In genomic region chr3:71466483-71466882, GRCh38 we compare ENCODE assay signal across 12 cellular contexts.
DNase-seq lines count a peak whose midpoint lies in the region; ATAC-seq, FAIRE-seq and TF ChIP-seq lines count a peak whose summit lies in the region.
"Had no signal": no experiment of that assay in that cellular context is flagged by ENCODE, and none has a peak within 500 bp of the region (broad histone marks: within the 10 kb centered on the region; RNA-seq: fewer than 3 reads in every experiment).

No MANE protein-coding gene starts in this region.

- H3K9me3 Mint-ChIP-seq in astrocyte (ENCODE audit: unreplicated experiment), result no peaks in the 10 kb centered on the region
- H3K9me3 Mint-ChIP-seq in activated T-helper 1 cell treated with anti-CD3 and anti-CD28 coated beads, Interleukin-12 subunit alpha, Interleukin-12 subunit beta, Interleukin-2, Interleukin-4 antibody, amounts not matched to agents 30 ng/mL and 10 ng/mL and 1 ng/mL, durations not matched to agents 14 hours and 24 hours and 36 hours, result no peaks in the 10 kb centered on the region
- H3K9me3 Mint-ChIP-seq: activated T-helper 2 cell treated with anti-CD3 and anti-CD28 coated beads, Interferon-gamma antibody, Interleukin-2, Interleukin-4, amounts not matched to agents 10 μg/mL and 5 μg/mL and 100 μg/mL, durations not matched to agents 14 hours and 24 hours and 36 hours had no signal

- no peak for TF ChIP-seq EP300 in upper lobe of left lung (IDR thresholded peaks at IDR 0.05)

- H3K36me3 ChIP-seq in heart left ventricle, result no peaks in the 10 kb centered on the region
- peaks cover 2% of the 10 kb centered on the region for H3K36me3 ChIP-seq in astrocyte (ENCODE audit: insufficient read depth, low read length)
- H3K36me3 ChIP-seq in upper lobe of left lung, result no peaks in the 10 kb centered on the region

- peaks cover 55% of the 10 kb centered on the region for H4K20me1 ChIP-seq in astrocyte (ENCODE audit: insufficient read depth, low read length)

- peaks cover 27% of the 10 kb centered on the region for H3K4me1 Mint-ChIP-seq in astrocyte (ENCODE audit: low read depth, unreplicated experiment)
- peaks cover 5% of the 10 kb centered on the region for H3K4me1 Mint-ChIP-seq in activated T-helper 1 cell treated with anti-CD3 and anti-CD28 coated beads, Interleukin-12 subunit alpha, Interleukin-12 subunit beta, Interleukin-2, Interleukin-4 antibody, amounts not matched to agents 30 ng/mL and 10 ng/mL and 1 ng/mL, durations not matched to agents 14 hours and 24 hours and 36 hours (ENCODE audit: low read depth)

- H3K9ac ChIP-seq in astrocyte (ENCODE audit: low read length), result no peak overlapping the region

- H3K27ac ChIP-seq in heart left ventricle (peak overlapping the region in 2 of 12 donors; percentile 4 to 21), astrocyte (ENCODE audit: low read depth, low read length) (no peak overlapping the region), upper lobe of left lung (no peak overlapping the region)

- no peak for FAIRE-seq in astrocyte (lab: Jason Lieb, UNC)

- H3K4me3 ChIP-seq in heart left ventricle (no peak overlapping the region), astrocyte (ENCODE audit: insufficient read depth, low read depth, low read length) (no peak overlapping the region), upper lobe of left lung (no peak overlapping the region)

- TF ChIP-seq CTCF in heart left ventricle (IDR thresholded peaks at IDR 0.05), result no peak
- TF ChIP-seq CTCF in astrocyte (IDR thresholded peaks at IDR 0.05; ENCODE audit: insufficient read depth, low read depth, low read length), result no peak
- no peak for TF ChIP-seq CTCF in upper lobe of left lung (IDR thresholded peaks at IDR 0.05)

- H3K27me3 ChIP-seq in heart left ventricle, result no peaks in the 10 kb centered on the region
- no peaks in the 10 kb centered on the region for H3K27me3 ChIP-seq in astrocyte (ENCODE audit: insufficient read depth, low read length)
- H3K27me3 ChIP-seq in upper lobe of left lung, result no peaks in the 10 kb centered on the region

- H3K27me3 Mint-ChIP-seq in astrocyte (ENCODE audit: low read depth, unreplicated experiment), result no peaks in the 10 kb centered on the region
- no peaks in the 10 kb centered on the region for H3K27me3 Mint-ChIP-seq in activated T-helper 1 cell treated with anti-CD3 and anti-CD28 coated beads, Interleukin-12 subunit alpha, Interleukin-12 subunit beta, Interleukin-2, Interleukin-4 antibody, amounts not matched to agents 30 ng/mL and 10 ng/mL and 1 ng/mL, durations not matched to agents 14 hours and 24 hours and 36 hours (ENCODE audit: insufficient read depth)

- peak in 3 of 5 donors; percentile 36 to 56 (median 38) for DNase-seq in heart left ventricle
- DNase-seq in Right ventricle myocardium inferior (ENCODE audit: missing footprints), result no peak
- DNase-seq in astrocyte (ENCODE audit: low read depth), result peak; percentile 45
- no peak for DNase-seq in left colon
- DNase-seq in upper lobe of left lung, result no peak
- no peak for DNase-seq in NK-92 treated with Interleukin-12 subunit alpha and Interleukin-12 subunit beta, amount 100 ng/mL, for 24 hours (lab: John Stamatoyannopoulos, UW)
- no peak for DNase-seq in NCI-H1694 (lab: John Stamatoyannopoulos, UW)
- no peak for DNase-seq in activated T-helper 1 cell treated with anti-CD3 and anti-CD28 coated beads, Interleukin-12 subunit alpha, Interleukin-12 subunit beta, Interleukin-2, Interleukin-4 antibody, amounts not matched to agents 30 ng/mL and 10 ng/mL and 1 ng/mL, durations not matched to agents 14 hours and 24 hours and 36 hours (ENCODE audit: low spot score)
- DNase-seq: NCI-H1092, NCI-H510A, T1000 had no signal

- 59 to 71% (median 64%) methylated on average over 10 of the region's 10 CpGs for WGBS in heart left ventricle, 4 donors
- WGBS in upper lobe of left lung, 2 donors, result 57 to 60% methylated on average over 10 of the region's 10 CpGs

- H3K4me1 ChIP-seq in heart left ventricle, result peaks cover 0 to 35% (median 15%) of the 10 kb centered on the region in 12 donors
- peaks cover 15% of the 10 kb centered on the region for H3K4me1 ChIP-seq in astrocyte (ENCODE audit: insufficient read depth, low read length)
- peaks cover 0 to 24% (median 7%) of the 10 kb centered on the region in 4 donors for H3K4me1 ChIP-seq in upper lobe of left lung

- H3K36me3 Mint-ChIP-seq in astrocyte (ENCODE audit: low read depth, unreplicated experiment), result peaks cover 8% of the 10 kb centered on the region
- H3K36me3 Mint-ChIP-seq in activated T-helper 1 cell treated with anti-CD3 and anti-CD28 coated beads, Interleukin-12 subunit alpha, Interleukin-12 subunit beta, Interleukin-2, Interleukin-4 antibody, amounts not matched to agents 30 ng/mL and 10 ng/mL and 1 ng/mL, durations not matched to agents 14 hours and 24 hours and 36 hours (ENCODE audit: low read depth), result no peaks in the 10 kb centered on the region

- H2AFZ ChIP-seq in astrocyte (ENCODE audit: low read depth, low read length), result no peak overlapping the region

- ATAC-seq in heart left ventricle (peak; percentile 33 to 60 (median 54)), Right ventricle myocardium inferior (no peak), left colon (peak; percentile 56), upper lobe of left lung (ENCODE audit: low FRiP score in 2 of 2) (peak; percentile 45 to 51)

- no peak overlapping the region for H3K27ac Mint-ChIP-seq in astrocyte (ENCODE audit: unreplicated experiment)
- no peak overlapping the region for H3K27ac Mint-ChIP-seq in activated T-helper 1 cell treated with anti-CD3 and anti-CD28 coated beads, Interleukin-12 subunit alpha, Interleukin-12 subunit beta, Interleukin-2, Interleukin-4 antibody, amounts not matched to agents 30 ng/mL and 10 ng/mL and 1 ng/mL, durations not matched to agents 14 hours and 24 hours and 36 hours

- intact Hi-C loops in heart left ventricle (cut with DNase I) (no loop called here), Right ventricle myocardium inferior (cut with DNase I) (no loop called here), left colon (cut with DNase I, micrococcal nuclease) (no loop called here)
- intact Hi-C loops in activated T-helper 1 cell treated with anti-CD3 and anti-CD28 coated beads, Interleukin-12 subunit alpha, Interleukin-12 subunit beta, Interleukin-2, Interleukin-4 antibody, amounts not matched to agents 30 ng/mL and 10 ng/mL and 1 ng/mL, durations not matched to agents 14 hours and 24 hours and 36 hours (cut with micrococcal nuclease), result no loop called here

- H3K79me2 ChIP-seq in astrocyte (ENCODE audit: insufficient read depth, low read length), result peaks cover 85% of the 10 kb centered on the region

- no peak overlapping the region for H3K4me3 Mint-ChIP-seq in astrocyte (ENCODE audit: unreplicated experiment)
- H3K4me3 Mint-ChIP-seq in activated T-helper 1 cell treated with anti-CD3 and anti-CD28 coated beads, Interleukin-12 subunit alpha, Interleukin-12 subunit beta, Interleukin-2, Interleukin-4 antibody, amounts not matched to agents 30 ng/mL and 10 ng/mL and 1 ng/mL, durations not matched to agents 14 hours and 24 hours and 36 hours, result no peak overlapping the region

- no peaks in the 10 kb centered on the region for H3K9me3 ChIP-seq in heart left ventricle
- H3K9me3 ChIP-seq in astrocyte (ENCODE audit: insufficient read depth, low read depth, low read length), result no peaks in the 10 kb centered on the region
- no peaks in the 10 kb centered on the region for H3K9me3 ChIP-seq in upper lobe of left lung

- no peak for TF ChIP-seq POLR2A in heart left ventricle (IDR thresholded peaks at IDR 0.05)
- TF ChIP-seq POLR2A in upper lobe of left lung (IDR thresholded peaks at IDR 0.05), result no peak

- H3K4me2 ChIP-seq in astrocyte (ENCODE audit: low read length), result peak overlapping the region; percentile 59

Comparison
In these comparisons a context has a peak if more than half of its experiments do, and no peak if none do; other contexts are left out.
1. DNase-seq: peak in heart left ventricle (3 of 5) and astrocyte (single experiment); none in Right ventricle myocardium inferior (single experiment), left colon (0 of 2), upper lobe of left lung (0 of 2), NK-92 treated with Interleukin-12 subunit alpha and Interleukin-12 subunit beta, amount 100 ng/mL, for 24 hours (single experiment), NCI-H1694 (single experiment) and activated T-helper 1 cell treated with anti-CD3 and anti-CD28 coated beads, Interleukin-12 subunit alpha, Interleukin-12 subunit beta, Interleukin-2, Interleukin-4 antibody, amounts not matched to agents 30 ng/mL and 10 ng/mL and 1 ng/mL, durations not matched to agents 14 hours and 24 hours and 36 hours (single experiment).